In the genomic region with DNA sequence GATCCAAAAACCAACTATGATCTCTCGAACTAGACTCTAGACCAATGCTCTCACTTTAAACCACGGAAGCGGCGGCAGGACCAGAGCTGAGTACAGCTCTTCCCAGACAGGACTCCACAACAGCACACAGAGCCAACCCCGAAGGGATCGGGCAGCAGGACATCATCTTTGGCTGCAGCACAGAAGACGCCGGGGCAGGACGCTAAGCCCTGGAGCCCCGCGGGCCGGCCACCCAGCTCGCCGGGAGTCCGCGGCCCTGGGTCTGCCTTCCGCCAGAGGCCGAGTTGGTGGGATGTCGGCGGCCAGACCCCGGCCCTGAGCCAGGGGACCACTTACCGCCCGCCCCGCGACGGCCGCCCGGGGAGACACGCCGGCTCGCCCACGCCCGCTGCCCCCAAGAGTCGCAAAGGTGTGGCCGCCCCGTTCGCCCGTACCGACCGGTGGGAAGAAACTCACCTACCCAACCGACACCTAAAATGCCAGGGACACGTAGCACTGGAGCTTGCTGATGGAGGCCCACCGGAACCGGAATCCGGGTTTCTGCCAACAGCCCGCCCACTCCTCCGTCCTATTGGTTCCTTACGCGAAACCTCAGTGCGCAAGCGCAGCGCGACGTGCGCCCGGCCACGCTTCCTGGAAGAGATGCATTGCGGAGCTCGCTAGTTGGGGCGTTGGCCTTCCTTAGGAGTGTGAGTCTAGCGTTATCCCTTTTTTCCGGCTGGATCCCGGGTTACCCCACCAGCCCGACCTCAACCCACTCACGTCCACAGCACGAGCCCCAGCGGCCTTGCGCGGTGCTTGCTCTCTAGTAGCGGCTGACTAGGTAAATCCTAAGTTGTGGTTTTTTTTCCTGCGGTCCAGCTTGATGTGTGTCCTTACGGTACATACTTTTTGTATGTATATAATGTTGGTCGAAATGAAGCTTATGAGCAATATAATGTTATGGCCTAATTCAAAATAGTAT, we compare ENCODE assay signal across 1 cellular context.
TF ChIP-seq lines count a peak whose summit lies in the region.

A gene (minus strand): TSS at position 510 of the 964 bp plus-strand sequence. CDS start 1,623 bp downstream, outside the sequence.

TF ChIP-seq in A549, 52 proteins besides CTCF, POLR2A, EP300 and RAD21 (continued from another document):
- TF ChIP-seq, protein P1, sequence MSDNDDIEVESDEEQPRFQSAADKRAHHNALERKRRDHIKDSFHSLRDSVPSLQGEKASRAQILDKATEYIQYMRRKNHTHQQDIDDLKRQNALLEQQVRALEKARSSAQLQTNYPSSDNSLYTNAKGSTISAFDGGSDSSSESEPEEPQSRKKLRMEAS (IDR thresholded peaks at IDR 0.05), result peak; percentile 91
- TF ChIP-seq, protein P2, sequence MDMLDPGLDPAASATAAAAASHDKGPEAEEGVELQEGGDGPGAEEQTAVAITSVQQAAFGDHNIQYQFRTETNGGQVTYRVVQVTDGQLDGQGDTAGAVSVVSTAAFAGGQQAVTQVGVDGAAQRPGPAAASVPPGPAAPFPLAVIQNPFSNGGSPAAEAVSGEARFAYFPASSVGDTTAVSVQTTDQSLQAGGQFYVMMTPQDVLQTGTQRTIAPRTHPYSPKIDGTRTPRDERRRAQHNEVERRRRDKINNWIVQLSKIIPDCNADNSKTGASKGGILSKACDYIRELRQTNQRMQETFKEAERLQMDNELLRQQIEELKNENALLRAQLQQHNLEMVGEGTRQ (IDR thresholded peaks at IDR 0.05), result no peak
- no peak for TF ChIP-seq FOXS1 (CRISPR knock-in tag; IDR thresholded peaks at IDR 0.05)
- TF ChIP-seq TFCP2L1 (CRISPR knock-in tag; IDR thresholded peaks at IDR 0.05), result peak; percentile 37; the same call in 1 of the 2 replicates
- peak; percentile 83 for TF ChIP-seq PHF8 (IDR thresholded peaks at IDR 0.05; ENCODE audit: borderline replicate concordance, low read depth)
- TF ChIP-seq CHD4 (IDR thresholded peaks at IDR 0.05; ENCODE audit: borderline replicate concordance), result no peak
- TF ChIP-seq NFE2L2 (conservative IDR thresholded peaks at IDR 0.05; ENCODE audit: low read length), result no peak
- TF ChIP-seq FOSL2 (IDR thresholded peaks at IDR 0.05), result no peak
- no peak for TF ChIP-seq FOSL2 (CRISPR knock-in tag; IDR thresholded peaks at IDR 0.05)
- 0 out of 2 replicates have a peak, but pooled peaks have one; percentile 51 for TF ChIP-seq FOSB (CRISPR knock-in tag; IDR thresholded peaks at IDR 0.05)
- TF ChIP-seq EHMT2 (IDR thresholded peaks at IDR 0.05; ENCODE audit: low read depth), result no peak
- TF ChIP-seq, protein P3, sequence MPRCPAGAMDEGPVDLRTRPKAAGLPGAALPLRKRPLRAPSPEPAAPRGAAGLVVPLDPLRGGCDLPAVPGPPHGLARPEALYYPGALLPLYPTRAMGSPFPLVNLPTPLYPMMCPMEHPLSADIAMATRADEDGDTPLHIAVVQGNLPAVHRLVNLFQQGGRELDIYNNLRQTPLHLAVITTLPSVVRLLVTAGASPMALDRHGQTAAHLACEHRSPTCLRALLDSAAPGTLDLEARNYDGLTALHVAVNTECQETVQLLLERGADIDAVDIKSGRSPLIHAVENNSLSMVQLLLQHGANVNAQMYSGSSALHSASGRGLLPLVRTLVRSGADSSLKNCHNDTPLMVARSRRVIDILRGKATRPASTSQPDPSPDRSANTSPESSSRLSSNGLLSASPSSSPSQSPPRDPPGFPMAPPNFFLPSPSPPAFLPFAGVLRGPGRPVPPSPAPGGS (IDR thresholded peaks at IDR 0.05), result peak; percentile 94
- no peak for TF ChIP-seq KDM1A (IDR thresholded peaks at IDR 0.05; ENCODE audit: low read depth)
- peak; percentile 81 to 88 for TF ChIP-seq JUN (IDR thresholded peaks at IDR 0.05)
- no peak for TF ChIP-seq RNF2 (IDR thresholded peaks at IDR 0.05; ENCODE audit: borderline replicate concordance, low read depth)
- TF ChIP-seq, protein P4, sequence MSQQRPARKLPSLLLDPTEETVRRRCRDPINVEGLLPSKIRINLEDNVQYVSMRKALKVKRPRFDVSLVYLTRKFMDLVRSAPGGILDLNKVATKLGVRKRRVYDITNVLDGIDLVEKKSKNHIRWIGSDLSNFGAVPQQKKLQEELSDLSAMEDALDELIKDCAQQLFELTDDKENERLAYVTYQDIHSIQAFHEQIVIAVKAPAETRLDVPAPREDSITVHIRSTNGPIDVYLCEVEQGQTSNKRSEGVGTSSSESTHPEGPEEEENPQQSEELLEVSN (IDR thresholded peaks at IDR 0.05; ENCODE audit: borderline replicate concordance, low read depth), result no peak
- TF ChIP-seq RCOR1 (IDR thresholded peaks at IDR 0.05; ENCODE audit: low read depth, low read length), result no peak
- no peak for TF ChIP-seq SMC3 (IDR thresholded peaks at IDR 0.05)
- TF ChIP-seq KDM5A (IDR thresholded peaks at IDR 0.05), result peak; percentile 18; the same call in 1 of the 2 replicates
- no peak for TF ChIP-seq NPAS2 (CRISPR knock-in tag; IDR thresholded peaks at IDR 0.05; ENCODE audit: borderline replicate concordance)
- TF ChIP-seq HOXB13 (CRISPR knock-in tag; IDR thresholded peaks at IDR 0.05; ENCODE audit: low read depth), result no peak
- TF ChIP-seq, protein P5, sequence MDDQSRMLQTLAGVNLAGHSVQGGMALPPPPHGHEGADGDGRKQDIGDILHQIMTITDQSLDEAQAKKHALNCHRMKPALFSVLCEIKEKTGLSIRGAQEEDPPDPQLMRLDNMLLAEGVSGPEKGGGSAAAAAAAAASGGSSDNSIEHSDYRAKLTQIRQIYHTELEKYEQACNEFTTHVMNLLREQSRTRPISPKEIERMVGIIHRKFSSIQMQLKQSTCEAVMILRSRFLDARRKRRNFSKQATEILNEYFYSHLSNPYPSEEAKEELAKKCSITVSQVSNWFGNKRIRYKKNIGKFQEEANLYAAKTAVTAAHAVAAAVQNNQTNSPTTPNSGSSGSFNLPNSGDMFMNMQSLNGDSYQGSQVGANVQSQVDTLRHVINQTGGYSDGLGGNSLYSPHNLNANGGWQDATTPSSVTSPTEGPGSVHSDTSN (IDR thresholded peaks at IDR 0.05), result no peak
- TF ChIP-seq JUNB (IDR thresholded peaks at IDR 0.05), result no peak
- TF ChIP-seq CEBPB (IDR thresholded peaks at IDR 0.05), result no peak
- no peak for TF ChIP-seq HDAC2 (IDR thresholded peaks at IDR 0.05)
- TF ChIP-seq CBX8 (IDR thresholded peaks at IDR 0.05), result no peak
- no peak for TF ChIP-seq CHD2 (IDR thresholded peaks at IDR 0.05; ENCODE audit: low read length, partially characterized antibody)
- no peak for TF ChIP-seq MAZ (IDR thresholded peaks at IDR 0.05; ENCODE audit: borderline replicate concordance, low read depth, low read length)
- TF ChIP-seq HEYL (CRISPR knock-in tag; IDR thresholded peaks at IDR 0.05), result no peak
- TF ChIP-seq, protein P6, sequence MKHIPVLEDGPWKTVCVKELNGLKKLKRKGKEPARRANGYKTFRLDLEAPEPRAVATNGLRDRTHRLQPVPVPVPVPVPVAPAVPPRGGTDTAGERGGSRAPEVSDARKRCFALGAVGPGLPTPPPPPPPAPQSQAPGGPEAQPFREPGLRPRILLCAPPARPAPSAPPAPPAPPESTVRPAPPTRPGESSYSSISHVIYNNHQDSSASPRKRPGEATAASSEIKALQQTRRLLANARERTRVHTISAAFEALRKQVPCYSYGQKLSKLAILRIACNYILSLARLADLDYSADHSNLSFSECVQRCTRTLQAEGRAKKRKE (CRISPR knock-in tag; IDR thresholded peaks at IDR 0.05; ENCODE audit: low read depth), result no peak
- TF ChIP-seq EHF (CRISPR knock-in tag; IDR thresholded peaks at IDR 0.05), result no peak
- TF ChIP-seq GATA3 (IDR thresholded peaks at IDR 0.05; ENCODE audit: borderline replicate concordance), result no peak
- TF ChIP-seq, protein P7, sequence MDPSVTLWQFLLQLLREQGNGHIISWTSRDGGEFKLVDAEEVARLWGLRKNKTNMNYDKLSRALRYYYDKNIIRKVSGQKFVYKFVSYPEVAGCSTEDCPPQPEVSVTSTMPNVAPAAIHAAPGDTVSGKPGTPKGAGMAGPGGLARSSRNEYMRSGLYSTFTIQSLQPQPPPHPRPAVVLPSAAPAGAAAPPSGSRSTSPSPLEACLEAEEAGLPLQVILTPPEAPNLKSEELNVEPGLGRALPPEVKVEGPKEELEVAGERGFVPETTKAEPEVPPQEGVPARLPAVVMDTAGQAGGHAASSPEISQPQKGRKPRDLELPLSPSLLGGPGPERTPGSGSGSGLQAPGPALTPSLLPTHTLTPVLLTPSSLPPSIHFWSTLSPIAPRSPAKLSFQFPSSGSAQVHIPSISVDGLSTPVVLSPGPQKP (IDR thresholded peaks at IDR 0.05; ENCODE audit: low read depth, low read length), result no peak
